Comparison of ENCODE assay signal across 11 cellular contexts in genomic region chr15:45630958-45631691, GRCh38. TPM values are rescaled to one million over a fixed set of nuclear protein-coding genes. Genes with fewer than 3 reads are reported as not detected.
DNase-seq lines count a peak whose midpoint lies in the region; ATAC-seq and TF ChIP-seq lines count a peak whose summit lies in the region.
"Had no signal": no experiment of that assay in that cellular context is flagged by ENCODE, and none has a peak within 500 bp of the region (broad histone marks: within the 10 kb centered on the region; RNA-seq: fewer than 3 reads in every experiment).

No MANE protein-coding gene starts in this region.

- peak overlapping the region; percentile 81 to 94 for H4K8ac ChIP-seq in IMR-90 (ENCODE audit: low read depth in 2 of 2, low read length in 2 of 2)

- H3K79me1 ChIP-seq in IMR-90 (ENCODE audit: low read depth in 1 of 2, low read length in 2 of 2) = no peaks in the 10 kb centered on the region

- peak overlapping the region; percentile 80 for H3K56ac ChIP-seq in IMR-90 (ENCODE audit: extremely low read depth, insufficient read depth, low read length)

- POLR2A ChIA-PET in IMR-90 (lab: Charles Lee; ENCODE audit: unreplicated experiment) = no interaction called here

- BruUV-seq in IMR-90 (replicated peaks; lab: Mats Ljungman, UMichigan) = no TSS peak

- H2BK5ac ChIP-seq in IMR-90 (ENCODE audit: low read depth, low read length, poor library complexity, severe bottlenecking) = peak overlapping the region; percentile 88

- peak overlapping the region; percentile 66 for H4K5ac ChIP-seq in IMR-90 (ENCODE audit: low read depth, low read length)

- dilution Hi-C loops in IMR-90 (cut with HindIII; ENCODE audit: low sequenced_read_pairs, unreplicated experiment) = no loop called here

- H2AK9ac ChIP-seq in IMR-90 (replicated peaks; ENCODE audit: low read depth, low read length, poor library complexity) = no peak overlapping the region

- H4K20me1 ChIP-seq in IMR-90 (ENCODE audit: insufficient read depth, low read length) = no peaks in the 10 kb centered on the region

- peak overlapping the region; percentile 92 for H3K4ac ChIP-seq in IMR-90 (ENCODE audit: low read depth, low read length)

- H3K9me3 ChIP-seq in IMR-90 (ENCODE audit: control insufficient read depth, insufficient read depth, low read length) (peaks cover 7% of the 10 kb centered on the region), mucosa of rectum (ENCODE audit: control insufficient read depth in 2 of 2, low read length in 2 of 2) (peaks cover 0 to 2% of the 10 kb centered on the region in 2 donors)

- H3K18ac ChIP-seq in IMR-90 (ENCODE audit: low read depth, low read length) = peak overlapping the region; percentile 41

- peak overlapping the region; percentile 77; the same call in 1 of the 2 replicates for H2AK5ac ChIP-seq in IMR-90 (ENCODE audit: low read depth, low read length)

- H3K27ac ChIP-seq in IMR-90 (ENCODE audit: insufficient read depth, low read length) (peak overlapping the region; percentile 62), mucosa of rectum (ENCODE audit: low read depth in 2 of 2, low read length in 2 of 2) (peak overlapping the region; percentile 59 to 64)
- H3K27ac ChIP-seq: SK-N-MC had no signal

- H3K4me1 ChIP-seq in IMR-90 (ENCODE audit: control insufficient read depth, insufficient read depth, low read length) (peaks cover 6% of the 10 kb centered on the region), mucosa of rectum (ENCODE audit: control insufficient read depth in 2 of 2, insufficient read depth in 2 of 2, low read length in 2 of 2) (peaks cover 7 to 11% of the 10 kb centered on the region in 2 donors)

- peak overlapping the region; percentile 90 for H2AFZ ChIP-seq in IMR-90 (replicated peaks; ENCODE audit: low read length, poor library complexity)

- peak overlapping the region; percentile 92 for H2BK120ac ChIP-seq in IMR-90 (ENCODE audit: low read depth, low read length)

- H3K4me2 ChIP-seq in IMR-90 (ENCODE audit: low read depth, low read length) = peak overlapping the region; percentile 39

- peak overlapping the region; percentile 91 for H3K14ac ChIP-seq in IMR-90 (replicated peaks; ENCODE audit: low read depth, low read length)

- H4K91ac ChIP-seq in IMR-90 (ENCODE audit: insufficient read depth, low read depth, low read length) = peak overlapping the region; percentile 86

- CTCF ChIA-PET in IMR-90 (lab: Yijun Ruan, JAX) = no interaction called here

- no peaks in the 10 kb centered on the region for H3K36me3 ChIP-seq in IMR-90 (ENCODE audit: control insufficient read depth, insufficient read depth, low read length)
- H3K36me3 ChIP-seq in mucosa of rectum (ENCODE audit: control insufficient read depth in 2 of 2, insufficient read depth in 2 of 2, low read length in 2 of 2) = no peaks in the 10 kb centered on the region

- in situ Hi-C loops in IMR-90 (cut with MboI; ENCODE audit: low sequenced_read_pairs) = no loop called here

- peak; percentile 80 for ATAC-seq in IMR-90 (ENCODE audit: low read depth)

- TF ChIP-seq CTCF in IMR-90 (conservative IDR thresholded peaks at IDR 0.05; ENCODE audit: low read depth, low read length) (no peak), cardiac fibroblast (IDR thresholded peaks at IDR 0.05; ENCODE audit: low read depth, low read length) (no peak)

- intact Hi-C loops in IMR-90 (cut with micrococcal nuclease) = no loop called here

- WGBS in IMR-90 (ENCODE audit: extremely low coverage in 2 of 2, insufficient read length in 1 of 2), 2 experiments = no CpG with 5 or more reads among the region's 6 CpGs

- TF ChIP-seq RAD21 in IMR-90 (IDR thresholded peaks at IDR 0.05; ENCODE audit: low read length) = no peak

- no peak for TF ChIP-seq POLR2A in IMR-90 (IDR thresholded peaks at IDR 0.05; ENCODE audit: low read depth, low read length)

- H3K4me3 ChIP-seq in IMR-90 (ENCODE audit: insufficient read depth, low read depth, low read length) (no peak overlapping the region), cardiac fibroblast (replicated peaks in 1 of 2; ENCODE audit: low read depth in 2 of 2, low read length in 2 of 2) (peak overlapping the region; percentile 19 to 37), mucosa of rectum (ENCODE audit: low read length in 2 of 2) (peak overlapping the region; percentile 53 to 67)
- H3K4me3 ChIP-seq: SK-N-MC had no signal

- peak overlapping the region; percentile 40; the same call in 1 of the 2 replicates for H3K9ac ChIP-seq in IMR-90 (ENCODE audit: low read depth, low read length)
- H3K9ac ChIP-seq in mucosa of rectum (ENCODE audit: low read depth in 1 of 2, low read length in 2 of 2) = no peak overlapping the region

- no peaks in the 10 kb centered on the region for H3K27me3 ChIP-seq in IMR-90 (ENCODE audit: control insufficient read depth, insufficient read depth, low read length)
- H3K27me3 ChIP-seq in mucosa of rectum (ENCODE audit: control insufficient read depth in 2 of 2, insufficient read depth in 2 of 2, low read length in 2 of 2) = no peaks in the 10 kb centered on the region

- H3K9me1 ChIP-seq in IMR-90 (ENCODE audit: insufficient read depth, low read length) = 0 out of 2 replicates have a peak, but pooled peaks cover 3% of the 10 kb centered on the region

- H2BK20ac ChIP-seq in IMR-90 (ENCODE audit: low read depth, low read length) = peak overlapping the region; percentile 74

- peak overlapping the region; percentile 79; the same call in 1 of the 2 replicates for H3K23ac ChIP-seq in IMR-90 (ENCODE audit: low read depth, low read length)

- H2BK15ac ChIP-seq in IMR-90 (ENCODE audit: low read depth, low read length) = peak overlapping the region; percentile 94

- peak; percentile 92 for DNase-seq in AG08395 (ENCODE audit: low spot score)
- peak; percentile 94 for DNase-seq in IMR-90
- peak; percentile 75 to 94 for DNase-seq in cardiac fibroblast (ENCODE audit: low read depth in 2 of 2)
- no peak for DNase-seq in stimulated activated naive CD4-positive, alpha-beta T cell treated with Interleukin-2 at 50 U/mL for 16 hours (lab: John Stamatoyannopoulos, UW)
- DNase-seq in COR-L47 (lab: John Stamatoyannopoulos, UW) = no peak
- no peak for DNase-seq in SIG-M5 treated with dmso at 0.1 percent for 504 hours (lab: John Stamatoyannopoulos, UW; ENCODE audit: unreplicated experiment)
- no peak for DNase-seq in activated T-cell treated with anti-CD3 and anti-CD28 coated beads for 4 hours
- DNase-seq: activated naive CD4-positive, alpha-beta T cell treated with anti-CD3 and anti-CD28 coated beads, Interleukin-2, amount 50 U/mL, for 16 hours; DMS 273 treated with DMSO at 0.1 percent for 48 hours had no signal

TF ChIP-seq in IMR-90, 13 proteins besides CTCF, POLR2A, EP300 and RAD21:
- no peak for TF ChIP-seq RCOR1 (IDR thresholded peaks at IDR 0.05; ENCODE audit: insufficient replicate concordance, low read length)
- no peak for TF ChIP-seq RFX5 (IDR thresholded peaks at IDR 0.05; ENCODE audit: low read depth, low read length)
- peak; percentile 4; the same call in 1 of the 2 replicates for TF ChIP-seq MAFK (IDR thresholded peaks at IDR 0.05; ENCODE audit: low read depth, low read length)
- peak; percentile 64; the same call in 1 of the 2 replicates for TF ChIP-seq USF2 (IDR thresholded peaks at IDR 0.05; ENCODE audit: low read depth, low read length)
TF ChIP-seq in IMR-90: peak in this region for 2.

RNA-seq across cellular contexts. Expression of gene SQOR, which starts 3.7 kb away (rescaled TPM):
- total RNA-seq in IMR-90 (2012; rRNA removed) = 39.2 and 40.3 TPM in 2 replicates
- 21.2 and 22.1 TPM in 2 replicates for polyA plus RNA-seq in IMR-90 (2012; rRNA removed)
- 18.5 and 19.9 TPM in 2 replicates for polyA plus RNA-seq in IMR-90 (2012; cell fraction: cytosol; rRNA removed)
- polyA plus RNA-seq in IMR-90 (2012; cell fraction: nucleus; rRNA removed; ENCODE audit: low replicate concordance) = 7.4 and 18.0 TPM in 2 replicates

RNA-seq across cellular contexts. Expression of gene BLOC1S6, which starts 43.9 kb away (rescaled TPM):
- 40.9 and 78.3 TPM in 2 replicates for total RNA-seq in IMR-90 (2012; rRNA removed)
- polyA plus RNA-seq in IMR-90 (2012; rRNA removed) = 17.9 and 21.7 TPM in 2 replicates
- polyA plus RNA-seq in IMR-90 (2012; cell fraction: cytosol; rRNA removed) = 7.2 and 12.0 TPM in 2 replicates
- 2.2 and 9.9 TPM in 2 replicates for polyA plus RNA-seq in IMR-90 (2012; cell fraction: nucleus; rRNA removed; ENCODE audit: low replicate concordance)

Comparison
In these comparisons a context has a peak if more than half of its experiments do, and no peak if none do; other contexts are left out.
1. DNase-seq: peak in AG08395 (single experiment), IMR-90 (single experiment) and cardiac fibroblast (2 of 2); none in stimulated activated naive CD4-positive, alpha-beta T cell treated with Interleukin-2 at 50 U/mL for 16 hours (single experiment), COR-L47 (single experiment), SIG-M5 treated with dmso at 0.1 percent for 504 hours (single experiment) and activated T-cell treated with anti-CD3 and anti-CD28 coated beads for 4 hours (single experiment).